4 cellular contexts compared by ENCODE assay signal in the genomic region with DNA sequence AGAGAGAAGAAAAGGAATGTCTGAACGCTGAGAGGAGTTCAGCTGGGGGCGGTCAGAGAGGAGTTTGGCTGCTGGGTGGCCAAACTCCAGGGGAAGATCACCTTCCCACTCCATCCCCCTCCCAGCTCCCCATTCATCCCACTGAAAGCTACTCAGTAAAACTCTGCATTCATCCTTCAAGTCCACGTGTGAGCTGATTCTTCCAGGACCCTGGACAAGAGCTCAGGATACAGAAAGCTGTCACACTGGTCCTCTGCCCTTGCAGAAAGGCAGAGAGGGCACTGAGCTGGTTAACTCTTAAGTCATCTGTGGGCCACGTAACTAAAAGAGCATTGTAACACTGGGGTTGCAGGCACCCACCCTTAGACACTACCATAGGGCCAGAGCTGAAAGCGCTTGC.
TF ChIP-seq lines count a peak whose summit lies in the region.

No MANE protein-coding gene starts in this region.

TF ChIP-seq in SK-N-SH, 30 proteins besides CTCF, POLR2A, EP300 and RAD21:
- TF ChIP-seq, protein P1, sequence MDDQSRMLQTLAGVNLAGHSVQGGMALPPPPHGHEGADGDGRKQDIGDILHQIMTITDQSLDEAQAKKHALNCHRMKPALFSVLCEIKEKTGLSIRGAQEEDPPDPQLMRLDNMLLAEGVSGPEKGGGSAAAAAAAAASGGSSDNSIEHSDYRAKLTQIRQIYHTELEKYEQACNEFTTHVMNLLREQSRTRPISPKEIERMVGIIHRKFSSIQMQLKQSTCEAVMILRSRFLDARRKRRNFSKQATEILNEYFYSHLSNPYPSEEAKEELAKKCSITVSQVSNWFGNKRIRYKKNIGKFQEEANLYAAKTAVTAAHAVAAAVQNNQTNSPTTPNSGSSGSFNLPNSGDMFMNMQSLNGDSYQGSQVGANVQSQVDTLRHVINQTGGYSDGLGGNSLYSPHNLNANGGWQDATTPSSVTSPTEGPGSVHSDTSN (IDR thresholded peaks at IDR 0.05) = no peak
- TF ChIP-seq, protein P2, sequence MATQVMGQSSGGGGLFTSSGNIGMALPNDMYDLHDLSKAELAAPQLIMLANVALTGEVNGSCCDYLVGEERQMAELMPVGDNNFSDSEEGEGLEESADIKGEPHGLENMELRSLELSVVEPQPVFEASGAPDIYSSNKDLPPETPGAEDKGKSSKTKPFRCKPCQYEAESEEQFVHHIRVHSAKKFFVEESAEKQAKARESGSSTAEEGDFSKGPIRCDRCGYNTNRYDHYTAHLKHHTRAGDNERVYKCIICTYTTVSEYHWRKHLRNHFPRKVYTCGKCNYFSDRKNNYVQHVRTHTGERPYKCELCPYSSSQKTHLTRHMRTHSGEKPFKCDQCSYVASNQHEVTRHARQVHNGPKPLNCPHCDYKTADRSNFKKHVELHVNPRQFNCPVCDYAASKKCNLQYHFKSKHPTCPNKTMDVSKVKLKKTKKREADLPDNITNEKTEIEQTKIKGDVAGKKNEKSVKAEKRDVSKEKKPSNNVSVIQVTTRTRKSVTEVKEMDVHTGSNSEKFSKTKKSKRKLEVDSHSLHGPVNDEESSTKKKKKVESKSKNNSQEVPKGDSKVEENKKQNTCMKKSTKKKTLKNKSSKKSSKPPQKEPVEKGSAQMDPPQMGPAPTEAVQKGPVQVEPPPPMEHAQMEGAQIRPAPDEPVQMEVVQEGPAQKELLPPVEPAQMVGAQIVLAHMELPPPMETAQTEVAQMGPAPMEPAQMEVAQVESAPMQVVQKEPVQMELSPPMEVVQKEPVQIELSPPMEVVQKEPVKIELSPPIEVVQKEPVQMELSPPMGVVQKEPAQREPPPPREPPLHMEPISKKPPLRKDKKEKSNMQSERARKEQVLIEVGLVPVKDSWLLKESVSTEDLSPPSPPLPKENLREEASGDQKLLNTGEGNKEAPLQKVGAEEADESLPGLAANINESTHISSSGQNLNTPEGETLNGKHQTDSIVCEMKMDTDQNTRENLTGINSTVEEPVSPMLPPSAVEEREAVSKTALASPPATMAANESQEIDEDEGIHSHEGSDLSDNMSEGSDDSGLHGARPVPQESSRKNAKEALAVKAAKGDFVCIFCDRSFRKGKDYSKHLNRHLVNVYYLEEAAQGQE (IDR thresholded peaks at IDR 0.05; ENCODE audit: low read depth, low read length) = peak; percentile 88

TF ChIP-seq in SK-N-SH treated with all-trans-retinoic acid at 6 μM for 48 hours, 23 proteins besides CTCF, POLR2A, EP300 and RAD21:
- TF ChIP-seq, protein P3, sequence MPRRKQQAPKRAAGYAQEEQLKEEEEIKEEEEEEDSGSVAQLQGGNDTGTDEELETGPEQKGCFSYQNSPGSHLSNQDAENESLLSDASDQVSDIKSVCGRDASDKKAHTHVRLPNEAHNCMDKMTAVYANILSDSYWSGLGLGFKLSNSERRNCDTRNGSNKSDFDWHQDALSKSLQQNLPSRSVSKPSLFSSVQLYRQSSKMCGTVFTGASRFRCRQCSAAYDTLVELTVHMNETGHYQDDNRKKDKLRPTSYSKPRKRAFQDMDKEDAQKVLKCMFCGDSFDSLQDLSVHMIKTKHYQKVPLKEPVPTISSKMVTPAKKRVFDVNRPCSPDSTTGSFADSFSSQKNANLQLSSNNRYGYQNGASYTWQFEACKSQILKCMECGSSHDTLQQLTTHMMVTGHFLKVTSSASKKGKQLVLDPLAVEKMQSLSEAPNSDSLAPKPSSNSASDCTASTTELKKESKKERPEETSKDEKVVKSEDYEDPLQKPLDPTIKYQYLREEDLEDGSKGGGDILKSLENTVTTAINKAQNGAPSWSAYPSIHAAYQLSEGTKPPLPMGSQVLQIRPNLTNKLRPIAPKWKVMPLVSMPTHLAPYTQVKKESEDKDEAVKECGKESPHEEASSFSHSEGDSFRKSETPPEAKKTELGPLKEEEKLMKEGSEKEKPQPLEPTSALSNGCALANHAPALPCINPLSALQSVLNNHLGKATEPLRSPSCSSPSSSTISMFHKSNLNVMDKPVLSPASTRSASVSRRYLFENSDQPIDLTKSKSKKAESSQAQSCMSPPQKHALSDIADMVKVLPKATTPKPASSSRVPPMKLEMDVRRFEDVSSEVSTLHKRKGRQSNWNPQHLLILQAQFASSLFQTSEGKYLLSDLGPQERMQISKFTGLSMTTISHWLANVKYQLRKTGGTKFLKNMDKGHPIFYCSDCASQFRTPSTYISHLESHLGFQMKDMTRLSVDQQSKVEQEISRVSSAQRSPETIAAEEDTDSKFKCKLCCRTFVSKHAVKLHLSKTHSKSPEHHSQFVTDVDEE (CRISPR knock-in tag; IDR thresholded peaks at IDR 0.05) = no peak
- no peak for TF ChIP-seq OSR1 (CRISPR knock-in tag; IDR thresholded peaks at IDR 0.05)
- TF ChIP-seq, protein P4, sequence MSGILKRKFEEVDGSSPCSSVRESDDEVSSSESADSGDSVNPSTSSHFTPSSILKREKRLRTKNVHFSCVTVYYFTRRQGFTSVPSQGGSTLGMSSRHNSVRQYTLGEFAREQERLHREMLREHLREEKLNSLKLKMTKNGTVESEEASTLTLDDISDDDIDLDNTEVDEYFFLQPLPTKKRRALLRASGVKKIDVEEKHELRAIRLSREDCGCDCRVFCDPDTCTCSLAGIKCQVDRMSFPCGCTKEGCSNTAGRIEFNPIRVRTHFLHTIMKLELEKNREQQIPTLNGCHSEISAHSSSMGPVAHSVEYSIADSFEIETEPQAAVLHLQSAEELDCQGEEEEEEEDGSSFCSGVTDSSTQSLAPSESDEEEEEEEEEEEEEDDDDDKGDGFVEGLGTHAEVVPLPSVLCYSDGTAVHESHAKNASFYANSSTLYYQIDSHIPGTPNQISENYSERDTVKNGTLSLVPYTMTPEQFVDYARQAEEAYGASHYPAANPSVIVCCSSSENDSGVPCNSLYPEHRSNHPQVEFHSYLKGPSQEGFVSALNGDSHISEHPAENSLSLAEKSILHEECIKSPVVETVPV (CRISPR knock-in tag; IDR thresholded peaks at IDR 0.05) = no peak

TF ChIP-seq in IMR-90, 13 proteins besides CTCF, POLR2A, EP300 and RAD21:
- TF ChIP-seq CEBPB (IDR thresholded peaks at IDR 0.05; ENCODE audit: low read depth, low read length) (no peak), RCOR1 (IDR thresholded peaks at IDR 0.05; ENCODE audit: insufficient replicate concordance, low read length) (no peak), FOS (IDR thresholded peaks at IDR 0.05; ENCODE audit: low read depth, low read length) (no peak), MXI1 (IDR thresholded peaks at IDR 0.05; ENCODE audit: borderline replicate concordance, low read depth, low read length) (peak; percentile 79), SMC3 (IDR thresholded peaks at IDR 0.05; ENCODE audit: low read depth, low read length) (no peak)
- TF ChIP-seq, protein P5, sequence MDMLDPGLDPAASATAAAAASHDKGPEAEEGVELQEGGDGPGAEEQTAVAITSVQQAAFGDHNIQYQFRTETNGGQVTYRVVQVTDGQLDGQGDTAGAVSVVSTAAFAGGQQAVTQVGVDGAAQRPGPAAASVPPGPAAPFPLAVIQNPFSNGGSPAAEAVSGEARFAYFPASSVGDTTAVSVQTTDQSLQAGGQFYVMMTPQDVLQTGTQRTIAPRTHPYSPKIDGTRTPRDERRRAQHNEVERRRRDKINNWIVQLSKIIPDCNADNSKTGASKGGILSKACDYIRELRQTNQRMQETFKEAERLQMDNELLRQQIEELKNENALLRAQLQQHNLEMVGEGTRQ (IDR thresholded peaks at IDR 0.05; ENCODE audit: low read depth, low read length) = no peak
- TF ChIP-seq, protein P6, sequence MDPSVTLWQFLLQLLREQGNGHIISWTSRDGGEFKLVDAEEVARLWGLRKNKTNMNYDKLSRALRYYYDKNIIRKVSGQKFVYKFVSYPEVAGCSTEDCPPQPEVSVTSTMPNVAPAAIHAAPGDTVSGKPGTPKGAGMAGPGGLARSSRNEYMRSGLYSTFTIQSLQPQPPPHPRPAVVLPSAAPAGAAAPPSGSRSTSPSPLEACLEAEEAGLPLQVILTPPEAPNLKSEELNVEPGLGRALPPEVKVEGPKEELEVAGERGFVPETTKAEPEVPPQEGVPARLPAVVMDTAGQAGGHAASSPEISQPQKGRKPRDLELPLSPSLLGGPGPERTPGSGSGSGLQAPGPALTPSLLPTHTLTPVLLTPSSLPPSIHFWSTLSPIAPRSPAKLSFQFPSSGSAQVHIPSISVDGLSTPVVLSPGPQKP (IDR thresholded peaks at IDR 0.05; ENCODE audit: borderline replicate concordance, low read depth, low read length) = no peak

TF ChIP-seq in H1, 55 proteins besides CTCF, POLR2A, EP300 and RAD21:
- TF ChIP-seq SP1 (IDR thresholded peaks at IDR 0.05; ENCODE audit: low read depth, low read length) = no peak
- peak; percentile 71 to 76; a peak in 2 of 4 replicates for TF ChIP-seq SIN3A (conservative IDR thresholded peaks at IDR 0.05 in 1 of 2, IDR thresholded peaks at IDR 0.05 in 1 of 2; ENCODE audit: low read depth in 1 of 2, low read length in 2 of 2)
- TF ChIP-seq, protein P7, sequence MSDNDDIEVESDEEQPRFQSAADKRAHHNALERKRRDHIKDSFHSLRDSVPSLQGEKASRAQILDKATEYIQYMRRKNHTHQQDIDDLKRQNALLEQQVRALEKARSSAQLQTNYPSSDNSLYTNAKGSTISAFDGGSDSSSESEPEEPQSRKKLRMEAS (IDR thresholded peaks at IDR 0.05) = peak; percentile 39; the same call in 1 of the 2 replicates
TF ChIP-seq in H1: peak in this region for 2.
